In the genomic region with DNA sequence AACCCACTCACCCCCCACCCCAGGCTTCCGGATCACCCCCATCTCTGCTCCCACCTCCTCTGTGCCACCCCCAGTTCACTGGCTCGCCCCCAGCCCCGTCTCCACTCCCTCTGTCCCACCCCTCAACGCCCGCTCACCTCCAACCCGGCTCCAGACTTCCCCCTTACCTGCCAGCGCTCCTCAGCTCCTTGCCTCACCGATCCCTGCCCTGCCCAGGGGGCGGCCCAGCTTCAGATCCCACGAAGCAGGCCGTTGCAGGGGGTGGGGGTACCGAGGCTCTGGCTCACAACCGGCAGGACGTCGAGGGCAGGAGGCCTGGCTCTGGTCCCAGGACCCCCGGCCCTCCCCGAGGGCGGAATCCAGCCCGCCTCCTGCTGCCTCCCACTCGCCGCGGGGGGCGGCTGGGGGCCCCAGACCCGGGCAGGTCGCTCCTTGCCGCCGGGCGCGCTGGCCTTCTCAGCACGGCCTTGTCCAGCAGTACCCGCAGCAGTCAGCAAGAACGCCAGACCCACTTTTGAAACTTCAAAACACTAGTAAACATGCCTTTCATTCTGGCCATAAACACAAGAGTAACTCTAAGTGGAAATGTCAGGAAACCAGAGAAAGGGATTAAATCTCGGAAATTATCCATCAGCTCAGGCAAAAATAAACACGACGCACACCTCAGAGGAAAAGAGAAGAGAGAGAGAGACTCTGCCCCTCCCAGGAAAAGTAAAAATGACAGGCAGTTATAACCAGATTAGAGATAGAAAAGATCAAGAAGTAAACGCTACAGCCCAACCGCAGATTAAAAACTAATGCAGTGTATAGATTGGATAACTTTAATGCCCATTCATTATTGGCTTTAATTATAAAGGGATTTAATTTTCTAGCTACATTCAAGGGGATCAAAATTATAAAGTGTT, we compare ENCODE assay signal across 8 cellular contexts. TPM values are rescaled to one million over a fixed set of nuclear protein-coding genes. Genes with fewer than 3 reads are reported as not detected.
DNase-seq lines count a peak whose midpoint lies in the region; ATAC-seq, FAIRE-seq and TF ChIP-seq lines count a peak whose summit lies in the region.

No MANE protein-coding gene starts in this region.

- H3K4me3 ChIP-seq in CD4-positive, CD25-positive, alpha-beta regulatory T cell (ENCODE audit: low read depth, low read length) = no peak overlapping the region
- H3K4me3 ChIP-seq in Panc1 (ENCODE audit: low read depth in 2 of 2, low read length in 2 of 2) (peak overlapping the region; percentile 35 to 52), H1 (ENCODE audit: extremely low read depth in 1 of 4, insufficient read depth in 2 of 4, low read depth in 3 of 4, low read length in 4 of 4) (peak overlapping the region; percentile 50 to 84 (median 54); a peak in 6 of 8 replicates)

- no peak overlapping the region for H2BK5ac ChIP-seq in H1 (ENCODE audit: low read depth, low read length)

- no peak overlapping the region for H3K4ac ChIP-seq in H1 (replicated peaks; ENCODE audit: insufficient read length, low read depth, low read length)

- H2BK12ac ChIP-seq in H1 (ENCODE audit: low read depth, low read length) = no peak overlapping the region

- peaks cover 12% of the 10 kb centered on the region; the same call in 1 of the 2 replicates for H3K23me2 ChIP-seq in H1 (ENCODE audit: low read depth, low read length)

- H3K4me3 Mint-ChIP-seq in CD4-positive, CD25-positive, alpha-beta regulatory T cell = peak overlapping the region; percentile 76 to 90 (median 84)
- peak overlapping the region; percentile 75 to 89 (median 85) for H3K4me3 Mint-ChIP-seq in naive thymus-derived CD8-positive, alpha-beta T cell

- TF ChIP-seq RAD21 in H1 (IDR thresholded peaks at IDR 0.05 in 1 of 2, conservative IDR thresholded peaks at IDR 0.05 in 1 of 2; ENCODE audit: low read depth in 2 of 2, low read length in 2 of 2) = no peak

- peaks cover 21% of the 10 kb centered on the region for H3K4me1 ChIP-seq in CD4-positive, CD25-positive, alpha-beta regulatory T cell (ENCODE audit: control insufficient read depth, insufficient read depth, low read length, poor library complexity, severe bottlenecking)
- H3K4me1 ChIP-seq in Panc1 (ENCODE audit: control insufficient read depth, insufficient read depth, low read length) = no peaks in the 10 kb centered on the region
- H3K4me1 ChIP-seq in H1 (replicated peaks in 1 of 4; ENCODE audit: control insufficient read depth in 3 of 4, insufficient read depth in 4 of 4, low read length in 3 of 4) = peaks cover 0 to 5% (median 2%) of the 10 kb centered on the region in 4 experiments; a peak in 5 of 7 replicates

- H3K27me3 Mint-ChIP-seq in CD4-positive, CD25-positive, alpha-beta regulatory T cell = peaks cover 48% of the 10 kb centered on the region
- H3K27me3 Mint-ChIP-seq in naive thymus-derived CD8-positive, alpha-beta T cell = peaks cover 0 to 4% (median 0%) of the 10 kb centered on the region in 5 donors

- H2AFZ ChIP-seq in H1 (ENCODE audit: low read length) = peak overlapping the region; percentile 16; the same call in 1 of the 2 replicates

- no peak for FAIRE-seq in H1 (lab: Jason Lieb, UNC)

- H4K5ac ChIP-seq in H1 (ENCODE audit: insufficient read length, low read depth, low read length) = no peak overlapping the region

- no peak overlapping the region for H2BK20ac ChIP-seq in H1 (ENCODE audit: low read length)

- H3K9ac ChIP-seq in H1 (replicated peaks in 1 of 4; ENCODE audit: extremely low read depth in 1 of 4, low read depth in 3 of 4, low read length in 3 of 4) = no peak overlapping the region

- no peak for TF ChIP-seq EP300 in H1 (IDR thresholded peaks at IDR 0.05; ENCODE audit: borderline replicate concordance in 1 of 2, low read depth in 2 of 2, low read length in 2 of 2)

- peak overlapping the region; percentile 45 for H3K27ac ChIP-seq in CD4-positive, CD25-positive, alpha-beta regulatory T cell (ENCODE audit: insufficient read depth, low read length, poor library complexity, severe bottlenecking)
- no peak overlapping the region for H3K27ac ChIP-seq in Panc1 (ENCODE audit: low read length)
- H3K27ac ChIP-seq in H1 (ENCODE audit: low read depth, low read length) = no peak overlapping the region

- POLR2A ChIA-PET in Panc1 (lab: Charles Lee) = interaction anchor here (0.6 kb wide), 1 partner anchor 15 kb away, joined by 4 read pairs; no protein-coding TSS in a partner anchor
- POLR2A ChIA-PET in H1 (lab: Charles Lee; ENCODE audit: partially characterized antibody) = interaction anchor here (0.6 kb wide), 1 partner anchor 358 kb away, joined by 3 read pairs; no protein-coding TSS in a partner anchor
- POLR2A ChIA-PET in naive thymus-derived CD8-positive, alpha-beta T cell (lab: Charles Lee) = interaction anchor here (4.9 kb wide), 1 partner anchor 63 kb away, joined by 25 read pairs; the partner anchor contains the start of genes ARV1 and TTC13

- no peak for TF ChIP-seq POLR2A in H1 (IDR thresholded peaks at IDR 0.05; ENCODE audit: control extremely low read depth in 1 of 2, low read depth in 2 of 2, low read length in 2 of 2)

- no peak for TF ChIP-seq CTCF in Panc1 (IDR thresholded peaks at IDR 0.05)
- TF ChIP-seq CTCF in H1 (IDR thresholded peaks at IDR 0.05; ENCODE audit: control extremely low read depth in 1 of 3, insufficient read depth in 1 of 3, low read depth in 1 of 3, low read length in 3 of 3) = no peak

- H3K79me2 ChIP-seq in H1 (ENCODE audit: control insufficient read depth in 1 of 2, insufficient read depth in 2 of 2, low read length in 2 of 2) = no peaks in the 10 kb centered on the region

- CTCF ChIA-PET in Panc1 (lab: Charles Lee) = no interaction called here
- CTCF ChIA-PET in H1 (lab: Charles Lee; ENCODE audit: partially characterized antibody) = interaction anchor here (0.6 to 1.9 kb wide), 7 partner anchors 8 to 381 kb away, joined by 3 to 6 read pairs (median 4); partner anchors contain the start of genes ARV1 and TTC13

- peak overlapping the region; percentile 6 to 72 (median 62) for H3K27ac Mint-ChIP-seq in CD4-positive, CD25-positive, alpha-beta regulatory T cell
- H3K27ac Mint-ChIP-seq in naive thymus-derived CD8-positive, alpha-beta T cell = peak overlapping the region; percentile 27 to 86 (median 72)

- H3K27me3 ChIP-seq in CD4-positive, CD25-positive, alpha-beta regulatory T cell (ENCODE audit: control insufficient read depth, insufficient read depth, low read length) = peaks cover 9% of the 10 kb centered on the region
- H3K27me3 ChIP-seq in Panc1 (ENCODE audit: control insufficient read depth, insufficient read depth, low read length) = peaks cover 20% of the 10 kb centered on the region
- H3K27me3 ChIP-seq in H1 (replicated peaks in 1 of 4; ENCODE audit: control insufficient read depth in 3 of 4, extremely low read depth in 1 of 4, insufficient read depth in 3 of 4, low read length in 3 of 4) = peaks cover 30 to 66% (median 59%) of the 10 kb centered on the region in 4 experiments

- no peak overlapping the region for H2AK5ac ChIP-seq in H1 (ENCODE audit: low read depth, low read length)

- peaks cover 0 to 11% of the 10 kb centered on the region in 2 experiments for H3K9me3 ChIP-seq in CD4-positive, CD25-positive, alpha-beta regulatory T cell (ENCODE audit: control insufficient read depth in 2 of 2, low read length in 2 of 2)
- no peaks in the 10 kb centered on the region for H3K9me3 ChIP-seq in Panc1 (ENCODE audit: control insufficient read depth, insufficient read depth, low read depth, low read length)
- H3K9me3 ChIP-seq in H1 (ENCODE audit: insufficient read depth in 2 of 2, low read depth in 1 of 2, low read length in 1 of 2) = 0 out of 4 replicates have a peak, but pooled peaks cover 0 to 5% of the 10 kb centered on the region in 2 experiments

- intact Hi-C loops in Panc1 (cut with micrococcal nuclease; ENCODE audit: unreplicated experiment) = no loop called here

- no peak overlapping the region for H4K8ac ChIP-seq in H1 (ENCODE audit: extremely low read depth, insufficient read depth, low read length)

- no peaks in the 10 kb centered on the region for H3K36me3 Mint-ChIP-seq in CD4-positive, CD25-positive, alpha-beta regulatory T cell
- peaks cover 0 to 3% (median 0%) of the 10 kb centered on the region in 3 donors for H3K36me3 Mint-ChIP-seq in naive thymus-derived CD8-positive, alpha-beta T cell

- peak overlapping the region; percentile 69 to 90 for H3K4me2 ChIP-seq in H1 (ENCODE audit: insufficient read depth in 1 of 2, low read depth in 2 of 2, low read length in 2 of 2)

- WGBS in H1 (ENCODE audit: extremely low coverage in 1 of 2, insufficient coverage in 1 of 2, insufficient read length in 1 of 2, insufficient replicate concordance in 2 of 2, low coverage in 1 of 2, low lambda C conversion rate in 2 of 2, missing lambda C conversion rate in 1 of 2), 2 experiments = 32% methylated on average over 20 of the region's 37 CpGs; no CpG with 5 or more reads in 1 of the 2 experiments

- H3K36me3 ChIP-seq in CD4-positive, CD25-positive, alpha-beta regulatory T cell (ENCODE audit: control insufficient read depth, insufficient read depth, low read length) = no peaks in the 10 kb centered on the region
- H3K36me3 ChIP-seq in Panc1 (ENCODE audit: control insufficient read depth, insufficient read depth, low read length) (peaks cover 3% of the 10 kb centered on the region; the same call in 1 of the 2 replicates), H1 (ENCODE audit: control insufficient read depth in 2 of 4, insufficient read depth in 4 of 4, low read length in 3 of 4) (no peaks in the 10 kb centered on the region; a peak in 1 of 8 replicates)

- BruUV-seq in Panc1 (replicated peaks; lab: Mats Ljungman, UMichigan) = no TSS peak

- no peak overlapping the region for H4K91ac ChIP-seq in H1 (replicated peaks; ENCODE audit: insufficient read length, low read length)

- H4K20me1 ChIP-seq in H1 (replicated peaks in 1 of 2; ENCODE audit: control insufficient read depth in 1 of 2, insufficient read depth in 2 of 2, low read length in 2 of 2) = peaks cover 2 to 9% of the 10 kb centered on the region in 2 experiments

- no peak overlapping the region for H2BK120ac ChIP-seq in H1 (replicated peaks; ENCODE audit: low read depth, low read length)

- no peak overlapping the region for H2BK15ac ChIP-seq in H1 (ENCODE audit: low read length)

- no peak overlapping the region; the same call in none of the 2 replicates for H3K18ac ChIP-seq in H1 (ENCODE audit: extremely low read depth, low read length)

- no peak overlapping the region for H3K56ac ChIP-seq in H1 (replicated peaks; ENCODE audit: insufficient read length, low read depth, low read length)

- peaks cover 0 to 8% (median 0%) of the 10 kb centered on the region in 7 donors for H3K9me3 Mint-ChIP-seq in CD4-positive, CD25-positive, alpha-beta regulatory T cell
- H3K9me3 Mint-ChIP-seq in naive thymus-derived CD8-positive, alpha-beta T cell = peaks cover 0 to 10% (median 2%) of the 10 kb centered on the region in 9 donors

- H3K23ac ChIP-seq in H1 (ENCODE audit: insufficient read length) = no peak overlapping the region

- no peak overlapping the region for H3K14ac ChIP-seq in H1 (ENCODE audit: insufficient read length)

- no peak for DNase-seq in CD4-positive, CD25-positive, alpha-beta regulatory T cell
- no peak for DNase-seq in Panc1 (ENCODE audit: low read depth, low spot score)
- DNase-seq in H1 (ENCODE audit: low read depth in 1 of 2, low spot score in 2 of 2) = peak in 1 of 2 experiments; percentile 59
- peak in 1 of 10 donors; percentile 11 for DNase-seq in naive thymus-derived CD8-positive, alpha-beta T cell
- DNase-seq in hippocampal formation (lab: John Stamatoyannopoulos, UW) = no peak
- no peak for DNase-seq in stimulated activated CD4-positive, alpha-beta T cell treated with anti-CD3 and anti-CD28 coated beads, Interleukin-4, amount 100 ng/mL, for 24 hours
- DNase-seq in effector CD8-positive, alpha-beta T cell (lab: John Stamatoyannopoulos, UW) = no peak

- in situ Hi-C loops in Panc1 (cut with HindIII; ENCODE audit: low pct_unique_long_range_greater_than_20kb, low sequenced_read_pairs) = no loop called here

- no peak for ATAC-seq in CD4-positive, CD25-positive, alpha-beta regulatory T cell (ENCODE audit: low read depth in 2 of 2)
- ATAC-seq in Panc1 (no peak), GM18517 (IDR thresholded peaks at IDR 0.05; ENCODE audit: unreplicated experiment) (no peak)
- peak in 1 of 2 donors; percentile 6 for ATAC-seq in naive thymus-derived CD8-positive, alpha-beta T cell

- peaks cover 16 to 39% (median 25%) of the 10 kb centered on the region in 4 donors for H3K4me1 Mint-ChIP-seq in CD4-positive, CD25-positive, alpha-beta regulatory T cell
- peaks cover 20 to 36% (median 31%) of the 10 kb centered on the region in 4 donors for H3K4me1 Mint-ChIP-seq in naive thymus-derived CD8-positive, alpha-beta T cell

- no peaks in the 10 kb centered on the region for H3K79me1 ChIP-seq in H1 (ENCODE audit: low read depth, low read length)

RNA-seq across cellular contexts. Expression of gene FAM89A, which starts 1.0 kb away (rescaled TPM):
- total RNA-seq in CD4-positive, CD25-positive, alpha-beta regulatory T cell = 1.1 TPM
- polyA plus RNA-seq in CD4-positive, CD25-positive, alpha-beta regulatory T cell = 1 to 10 TPM; 2.1 to 7.9 (median 5.7) TPM
- 2.2 TPM for total RNA-seq in Panc1 (2021; ENCODE audit: unreplicated experiment)
- 1.0 TPM for polyA plus RNA-seq in Panc1 (2012; ENCODE audit: insufficient read length)
- total RNA-seq in H1 (2021; fragmentation: NEBNext Ultra II Directional; extraction: Animal tissue kit (Norgen Biotek cat#: 25700)) = 2.2 and 2.4 TPM in 2 replicates
- 1.2 and 2.1 TPM in 2 replicates for polyA plus RNA-seq in H1 (2011; rRNA removed)
- polyA plus RNA-seq in H1 (2011; cell fraction: cytosol; rRNA removed) = 1.8 TPM
- polyA plus RNA-seq in H1 (2011; cell fraction: nucleus; rRNA removed) = 0.80 TPM
- polyA plus RNA-seq in H1 (2012, experiment 1 of 2) = 1.2 to 2.1 TPM (median 1.4 TPM) in 4 replicates
- polyA plus RNA-seq in H1 (2012, experiment 2 of 2) = 2.2 TPM
- 2.8 TPM for polyA plus RNA-seq in H1 (2013, experiment 1 of 2)
- 2.7 TPM for polyA plus RNA-seq in H1 (2013, experiment 2 of 2)
- 1.4 and 1.6 TPM in 2 replicates for polyA minus RNA-seq in H1 (2011; rRNA and poly(A)+ RNA removed)
- 0.73 TPM for polyA minus RNA-seq in H1 (2011; cell fraction: cytosol; rRNA and poly(A)+ RNA removed)
- polyA minus RNA-seq in H1 (2011; cell fraction: nucleus; rRNA and poly(A)+ RNA removed) = 0.80 TPM
- 1 to 10 TPM; 8.7 to 9.3 TPM for total RNA-seq in naive thymus-derived CD8-positive, alpha-beta T cell
- polyA plus RNA-seq in naive thymus-derived CD8-positive, alpha-beta T cell = 10 to 100 TPM in 1 of 3 donors, 1 to 10 TPM in 2; 7.4 to 11.1 (median 9.5) TPM
